2 cellular contexts compared by ENCODE assay signal in the genomic region with DNA sequence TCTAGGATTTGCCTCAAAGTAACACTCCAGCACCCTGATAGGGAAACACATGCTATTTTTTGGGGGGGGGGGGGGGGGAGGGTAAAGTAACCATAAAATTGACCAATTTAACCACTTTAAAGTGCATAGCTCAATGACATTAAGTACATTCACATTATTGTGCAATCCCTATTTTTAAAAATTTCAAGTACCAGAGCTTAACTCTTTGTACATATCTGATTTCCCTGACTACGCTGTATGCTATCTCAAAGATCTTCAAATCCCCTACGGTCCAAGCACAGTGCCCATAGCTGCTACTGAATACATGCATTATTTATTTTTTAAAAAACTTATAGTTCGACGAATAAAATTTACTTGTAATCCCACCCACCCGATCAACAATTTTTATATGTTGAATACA.
TF ChIP-seq lines count a peak whose summit lies in the region.

No MANE protein-coding gene starts in this region.

TF ChIP-seq in HepG2, 621 proteins besides CTCF, POLR2A, EP300 and RAD21:
- TF ChIP-seq SAP130 (CRISPR knock-in tag; IDR thresholded peaks at IDR 0.05; ENCODE audit: low read depth) (no peak), CEBPB (IDR thresholded peaks at IDR 0.05; ENCODE audit: borderline replicate concordance, low read depth, low read length) (peak; percentile 70)

TF ChIP-seq in H1, 55 proteins besides CTCF, POLR2A, EP300 and RAD21:
- TF ChIP-seq ASH2L (IDR thresholded peaks at IDR 0.05; ENCODE audit: low read length) (no peak), CEBPB (IDR thresholded peaks at IDR 0.05; ENCODE audit: low read depth, low read length) (peak; percentile 33; the same call in 1 of the 2 replicates)
